In the genomic region with DNA sequence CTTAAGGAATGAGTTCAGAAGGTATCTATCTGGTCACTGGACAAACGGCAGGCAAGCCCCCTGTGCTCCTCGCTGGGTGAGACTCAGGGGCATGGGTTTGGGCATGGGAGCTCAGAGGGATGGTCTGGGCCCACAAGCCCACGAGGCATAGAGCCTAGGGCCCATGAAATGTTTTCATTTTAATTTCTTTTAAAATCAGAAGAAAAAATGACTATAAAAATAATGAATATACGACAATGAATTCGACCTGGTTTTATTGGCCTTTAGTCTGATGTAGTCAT, we compare ENCODE assay signal across 9 cellular contexts.
A peak's percentile ranks its signal among the peaks of the same experiment; 100 is the strongest.
DNase-seq lines count a peak whose midpoint lies in the region; ATAC-seq and TF ChIP-seq lines count a peak whose summit lies in the region.
"Had no signal": no experiment of that assay in that cellular context is flagged by ENCODE, and none has a peak within 500 bp of the region (broad histone marks: within the 10 kb centered on the region; RNA-seq: fewer than 3 reads in every experiment).

No MANE protein-coding gene starts in this region.

- intact Hi-C loops in Panc1 (cut with micrococcal nuclease; ENCODE audit: unreplicated experiment) = loop anchor here (5.0 kb wide), 1 partner anchor 43 kb away; no protein-coding TSS in a partner anchor
- intact Hi-C loops in prostate gland (cut with DNase I) = loop anchor here (2.0 kb wide), 1 partner anchor 16 kb away; no protein-coding TSS in a partner anchor

- DNase-seq in CD8-positive, alpha-beta memory T cell = no peak
- DNase-seq in Panc1 (ENCODE audit: low read depth, low spot score) = no peak
- no peak for DNase-seq in epithelial cell of prostate (ENCODE audit: low read depth, low spot score)
- DNase-seq in prostate gland (ENCODE audit: low spot score) = no peak
- no peak for DNase-seq in AG08395 (ENCODE audit: low spot score)
- DNase-seq in 8988T = no peak
- DNase-seq: NCI-H146 had no signal

- H3K9me3 ChIP-seq in CD8-positive, alpha-beta memory T cell (ENCODE audit: low read length) = no peaks in the 10 kb centered on the region
- H3K9me3 ChIP-seq in Panc1 (ENCODE audit: control insufficient read depth, insufficient read depth, low read depth, low read length) (no peaks in the 10 kb centered on the region), prostate gland (no peaks in the 10 kb centered on the region)

- ATAC-seq in Panc1 (no peak), HG03175 (IDR thresholded peaks at IDR 0.05; ENCODE audit: unreplicated experiment) (no peak), HG03460 (IDR thresholded peaks at IDR 0.05; ENCODE audit: unreplicated experiment) (no peak)

- H3K4me1 ChIP-seq in CD8-positive, alpha-beta memory T cell (ENCODE audit: insufficient read depth, low read length) = peaks cover 57% of the 10 kb centered on the region
- H3K4me1 ChIP-seq in Panc1 (ENCODE audit: control insufficient read depth, insufficient read depth, low read length) (peaks cover 61% of the 10 kb centered on the region), prostate gland (replicated peaks) (peaks cover 49% of the 10 kb centered on the region)

- CTCF ChIA-PET in CD8-positive, alpha-beta memory T cell (lab: Charles Lee) = interaction anchor here (2.1 to 3.7 kb wide), 2 partner anchors 18 to 41 kb away, joined by 9 to 13 read pairs; no protein-coding TSS in a partner anchor
- CTCF ChIA-PET in Panc1 (lab: Charles Lee) = no interaction called here

- TF ChIP-seq CTCF in Panc1 (IDR thresholded peaks at IDR 0.05) (no peak), prostate gland (IDR thresholded peaks at IDR 0.05) (no peak)

- H3K36me3 ChIP-seq in CD8-positive, alpha-beta memory T cell (ENCODE audit: insufficient read depth, low read length) = no peaks in the 10 kb centered on the region
- no peaks in the 10 kb centered on the region; the same call in 1 of the 2 replicates for H3K36me3 ChIP-seq in Panc1 (ENCODE audit: control insufficient read depth, insufficient read depth, low read length)
- no peaks in the 10 kb centered on the region for H3K36me3 ChIP-seq in prostate gland

- POLR2A ChIA-PET in CD8-positive, alpha-beta memory T cell (lab: Charles Lee) = interaction anchor here (5.9 kb wide), 1 partner anchor 19 kb away, joined by 43 read pairs; no protein-coding TSS in a partner anchor
- POLR2A ChIA-PET in Panc1 (lab: Charles Lee) = interaction anchor here (1.0 kb wide), 1 partner anchor 16 kb away, joined by 3 read pairs; no protein-coding TSS in a partner anchor

- H3K27ac Mint-ChIP-seq in CD8-positive, alpha-beta memory T cell = peak overlapping the region; percentile 87 to 95 (median 90)

- H3K27ac ChIP-seq in CD8-positive, alpha-beta memory T cell (ENCODE audit: low read depth, low read length) = no peak overlapping the region
- H3K27ac ChIP-seq in Panc1 (ENCODE audit: low read length) (peak overlapping the region; percentile 100), epithelial cell of prostate (peak overlapping the region; percentile 94), prostate gland (peak overlapping the region; percentile 100)

- peak overlapping the region; percentile 85 to 90 (median 88) for H3K4me3 Mint-ChIP-seq in CD8-positive, alpha-beta memory T cell

- in situ Hi-C loops in Panc1 (cut with HindIII; ENCODE audit: low pct_unique_long_range_greater_than_20kb, low sequenced_read_pairs) = no loop called here

- H3K9me3 Mint-ChIP-seq in CD8-positive, alpha-beta memory T cell = no peaks in the 10 kb centered on the region

- peaks cover 38 to 66% (median 46%) of the 10 kb centered on the region in 3 donors for H3K4me1 Mint-ChIP-seq in CD8-positive, alpha-beta memory T cell

- no peak for TF ChIP-seq POLR2A in prostate gland (IDR thresholded peaks at IDR 0.05)

- H3K27me3 ChIP-seq in CD8-positive, alpha-beta memory T cell (ENCODE audit: insufficient read depth, low read length, poor library complexity, severe bottlenecking) = no peaks in the 10 kb centered on the region
- H3K27me3 ChIP-seq in Panc1 (ENCODE audit: control insufficient read depth, insufficient read depth, low read length) = no peaks in the 10 kb centered on the region
- no peaks in the 10 kb centered on the region for H3K27me3 ChIP-seq in prostate gland (replicated peaks; ENCODE audit: insufficient read depth)

- peaks cover 0 to 5% (median 2%) of the 10 kb centered on the region in 3 donors for H3K36me3 Mint-ChIP-seq in CD8-positive, alpha-beta memory T cell

- peak overlapping the region; percentile 76 for H3K4me3 ChIP-seq in CD8-positive, alpha-beta memory T cell (ENCODE audit: low read length)
- peak overlapping the region; percentile 42 to 58 for H3K4me3 ChIP-seq in Panc1 (ENCODE audit: low read depth in 2 of 2, low read length in 2 of 2)
- peak overlapping the region; percentile 58 to 61 for H3K4me3 ChIP-seq in prostate gland

- H3K27me3 Mint-ChIP-seq in CD8-positive, alpha-beta memory T cell = peaks cover 3% of the 10 kb centered on the region in 2 donors

- 6% methylated on average over 5 of the region's 5 CpGs for WGBS in prostate gland

- BruUV-seq in Panc1 (replicated peaks; lab: Mats Ljungman, UMichigan) = no TSS peak
